8 cellular contexts compared by ENCODE assay signal in the genomic region with DNA sequence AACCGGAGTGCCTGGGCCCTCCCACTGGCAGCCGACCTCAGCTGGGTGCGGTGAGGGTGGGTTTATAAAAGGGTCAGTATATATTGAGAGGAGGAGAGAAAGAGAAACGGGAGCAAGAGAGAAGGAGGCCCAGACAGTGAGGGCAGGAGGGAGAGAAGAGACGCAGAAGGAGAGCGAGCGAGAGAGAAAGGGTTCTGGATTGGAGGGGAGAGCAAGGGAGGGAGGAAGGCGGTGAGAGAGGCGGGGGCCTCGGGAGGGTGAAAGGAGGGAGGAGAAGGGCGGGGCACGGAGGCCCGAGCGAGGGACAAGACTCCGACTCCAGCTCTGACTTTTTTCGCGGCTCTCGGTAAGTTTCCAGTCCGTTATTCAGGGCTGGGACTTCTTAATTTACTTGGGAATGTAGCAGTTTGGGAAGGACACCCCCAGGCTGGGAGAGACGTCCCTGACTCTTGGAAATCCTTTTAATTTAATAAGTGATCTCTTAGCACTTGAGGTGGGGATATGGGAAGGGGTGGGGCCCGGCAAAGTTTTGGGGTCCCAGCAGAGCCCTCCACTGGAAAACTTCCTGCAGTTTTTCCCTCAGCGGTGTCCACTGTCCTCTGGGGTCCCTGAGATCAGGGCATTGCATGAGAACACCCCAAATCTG. TPM values are rescaled to one million over a fixed set of nuclear protein-coding genes. Genes with fewer than 3 reads are reported as not detected.
DNase-seq lines count a peak whose midpoint lies in the region; TF ChIP-seq lines count a peak whose summit lies in the region.

A gene with protein sequence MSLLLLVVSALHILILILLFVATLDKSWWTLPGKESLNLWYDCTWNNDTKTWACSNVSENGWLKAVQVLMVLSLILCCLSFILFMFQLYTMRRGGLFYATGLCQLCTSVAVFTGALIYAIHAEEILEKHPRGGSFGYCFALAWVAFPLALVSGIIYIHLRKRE (plus strand): TSS at position 288 of the 646 bp plus-strand sequence. CDS start 1,293 bp downstream, outside the sequence.

- peak within 1 kb of the TSS; percentile 63 for H3K9ac ChIP-seq in mesendoderm (ENCODE audit: low read length)

- no peak within 1 kb of the TSS for H2BK5ac ChIP-seq in mesendoderm (ENCODE audit: low read length)

- intact Hi-C loops in activated CD4-positive, alpha-beta memory T cell treated with anti-CD3 and anti-CD28 coated beads for 36 hours (cut with micrococcal nuclease): loop anchor here (10.0 kb wide), 3 partner anchors 259 to 811 kb away; partner anchors contain the start of genes NAPA and PPP1R15A

- H3K4me1 Mint-ChIP-seq in activated CD4-positive, alpha-beta memory T cell treated with anti-CD3 and anti-CD28 coated beads for 36 hours (ENCODE audit: low read depth): peaks cover 75% of the 10 kb centered on the region

- no peaks in the 10 kb centered on the region for H3K9me3 ChIP-seq in ectodermal cell (ENCODE audit: control insufficient read depth, low read length)

- WGBS in ectodermal cell, 2 experiments: 4 to 5% methylated on average over 22 of the region's 22 CpGs
- no CpG with 5 or more reads among the region's 22 CpGs for WGBS in mesendoderm (ENCODE audit: extremely low coverage, insufficient coverage, low lambda C conversion rate)

- CTCF ChIA-PET in GM10248 (lab: Yijun Ruan, JAX): interaction anchor here (1.6 to 14.9 kb wide), 2 partner anchors 8 to 11 kb away, joined by 7 to 248 read pairs; no protein-coding TSS in a partner anchor
- CTCF ChIA-PET in activated CD4-positive, alpha-beta memory T cell treated with anti-CD3 and anti-CD28 coated beads for 36 hours (lab: Charles Lee): interaction anchor here (0.6 to 13.7 kb wide), 6 partner anchors 9 to 841 kb away, joined by 3 to 354 read pairs (median 3); partner anchors contain the start of gene KPTN

- H3K79me2 ChIP-seq in mesendoderm (ENCODE audit: control insufficient read depth, insufficient read depth, low read length): no peaks in the 10 kb centered on the region

- DNase-seq in GM10248 (ENCODE audit: extremely low spot score) (peak; percentile 73), NCI-H226 (peak; percentile 92), mesendoderm (peak; percentile 93), cerebellum (ENCODE audit: low spot score) (no peak), SHP77 (lab: John Stamatoyannopoulos, UW) (no peak)
- peak; percentile 94 for DNase-seq in activated CD4-positive, alpha-beta memory T cell treated with anti-CD3 and anti-CD28 coated beads for 36 hours
- DNase-seq in stimulated activated CD8-positive, alpha-beta memory T cell treated with anti-CD3 and anti-CD28 coated beads, Interleukin-15, amount 100 ng/mL, for 48 hours (ENCODE audit: low read depth in 2 of 2): peak; percentile 78 to 81

- H3K27me3 ChIP-seq in ectodermal cell (ENCODE audit: control insufficient read depth, insufficient read depth, low read length, poor library complexity, severe bottlenecking) (peaks cover 5% of the 10 kb centered on the region), mesendoderm (ENCODE audit: insufficient read depth, low read length, poor library complexity) (no peaks in the 10 kb centered on the region)

- no peak within 1 kb of the TSS for H4K5ac ChIP-seq in mesendoderm (ENCODE audit: low read length)

- peak within 1 kb of the TSS; percentile 95 for H3K18ac ChIP-seq in mesendoderm (ENCODE audit: low read length)

- POLR2A ChIA-PET in GM10248 (lab: Yijun Ruan, JAX): interaction anchor here (0.5 kb wide), 1 partner anchor 284 kb away, joined by 7 read pairs; no protein-coding TSS in a partner anchor
- POLR2A ChIA-PET in activated CD4-positive, alpha-beta memory T cell treated with anti-CD3 and anti-CD28 coated beads for 36 hours (lab: Charles Lee): interaction anchor here (1.1 to 5.8 kb wide), 2 partner anchors 8 to 38 kb away, joined by 3 to 41 read pairs; no protein-coding TSS in a partner anchor

- peaks cover 35% of the 10 kb centered on the region for H3K36me3 Mint-ChIP-seq in activated CD4-positive, alpha-beta memory T cell treated with anti-CD3 and anti-CD28 coated beads for 36 hours

- peak within 1 kb of the TSS; percentile 78 for H2BK120ac ChIP-seq in mesendoderm (ENCODE audit: low read depth, low read length)

- H3K4me2 ChIP-seq in mesendoderm (ENCODE audit: low read length): peak within 1 kb of the TSS; percentile 66

- H3K4me3 ChIP-seq in ectodermal cell (ENCODE audit: insufficient read depth, low read depth, low read length) (peak within 1 kb of the TSS; percentile 45), mesendoderm (ENCODE audit: low read length) (peak within 1 kb of the TSS; percentile 12)

- H3K4ac ChIP-seq in mesendoderm (ENCODE audit: low read depth, low read length): peak within 1 kb of the TSS; percentile 96

- H3K56ac ChIP-seq in mesendoderm (ENCODE audit: low read length): peak within 1 kb of the TSS; percentile 82

- H3K4me3 Mint-ChIP-seq in activated CD4-positive, alpha-beta memory T cell treated with anti-CD3 and anti-CD28 coated beads for 36 hours: peak within 1 kb of the TSS; percentile 82

- H3K9me3 Mint-ChIP-seq in activated CD4-positive, alpha-beta memory T cell treated with anti-CD3 and anti-CD28 coated beads for 36 hours: peaks cover 2% of the 10 kb centered on the region

- H3K79me1 ChIP-seq in mesendoderm (ENCODE audit: low read length): no peaks in the 10 kb centered on the region

- H2BK15ac ChIP-seq in mesendoderm (replicated peaks; ENCODE audit: low read depth): no peak within 1 kb of the TSS

- no peak within 1 kb of the TSS for H2AK5ac ChIP-seq in mesendoderm (ENCODE audit: low read length)

- H3K27ac Mint-ChIP-seq in activated CD4-positive, alpha-beta memory T cell treated with anti-CD3 and anti-CD28 coated beads for 36 hours: peak within 1 kb of the TSS; percentile 93

- no peak within 1 kb of the TSS for H3K23ac ChIP-seq in mesendoderm (ENCODE audit: low read length)

- no peak for TF ChIP-seq CTCF in GM10248 (IDR thresholded peaks at IDR 0.05; ENCODE audit: control extremely low read depth, extremely low read depth, low read depth, missing control alignments)

- H3K36me3 ChIP-seq in ectodermal cell (ENCODE audit: control insufficient read depth, insufficient read depth, low read length) (no peaks in the 10 kb centered on the region), mesendoderm (ENCODE audit: control insufficient read depth, insufficient read depth, low read length) (no peaks in the 10 kb centered on the region)

- H4K8ac ChIP-seq in mesendoderm (ENCODE audit: low read depth, low read length): peak within 1 kb of the TSS; percentile 95

- H3K27ac ChIP-seq in ectodermal cell (ENCODE audit: insufficient read depth, low read depth, low read length, poor library complexity, severe bottlenecking): no peak within 1 kb of the TSS
- peak within 1 kb of the TSS; percentile 55 for H3K27ac ChIP-seq in mesendoderm (ENCODE audit: low read depth, low read length)

- peaks cover 13% of the 10 kb centered on the region for H3K4me1 ChIP-seq in ectodermal cell (ENCODE audit: control insufficient read depth, insufficient read depth, low read length)
- peaks cover 4% of the 10 kb centered on the region for H3K4me1 ChIP-seq in mesendoderm (ENCODE audit: control insufficient read depth, low read depth, low read length)

- H3K27me3 Mint-ChIP-seq in activated CD4-positive, alpha-beta memory T cell treated with anti-CD3 and anti-CD28 coated beads for 36 hours: no peaks in the 10 kb centered on the region

RNA-seq across cellular contexts. Expression of the gene that starts here (rescaled TPM):
- total RNA-seq in activated CD4-positive, alpha-beta memory T cell treated with anti-CD3 and anti-CD28 coated beads for 36 hours: 100 to 1,000 TPM; 168 to 179 TPM
- polyA plus RNA-seq in ectodermal cell (2013, experiment 1 of 4): 50.1 TPM
- 39.3 TPM for polyA plus RNA-seq in ectodermal cell (2013, experiment 2 of 4)
- 34.5 TPM for polyA plus RNA-seq in ectodermal cell (2013, experiment 3 of 4)
- 36.3 TPM for polyA plus RNA-seq in ectodermal cell (2013, experiment 4 of 4)
- polyA plus RNA-seq in mesendoderm (2013, experiment 1 of 2): 19.6 TPM
- polyA plus RNA-seq in mesendoderm (2013, experiment 2 of 2): 22.3 TPM
- 6.8 TPM for total RNA-seq in cerebellum

Comparison
In these comparisons a context has a peak if more than half of its experiments do, and no peak if none do; other contexts are left out.
1. RNA of the gene that starts here (total RNA-seq): 168 to 179 TPM in activated CD4-positive, alpha-beta memory T cell treated with anti-CD3 and anti-CD28 coated beads for 36 hours; 6.8 TPM in cerebellum (single experiment); every median in the first group is over 10 times any median in the second.
2. DNase-seq: peak in GM10248 (single experiment), NCI-H226 (single experiment), activated CD4-positive, alpha-beta memory T cell treated with anti-CD3 and anti-CD28 coated beads for 36 hours (single experiment), mesendoderm (single experiment) and stimulated activated CD8-positive, alpha-beta memory T cell treated with anti-CD3 and anti-CD28 coated beads, Interleukin-15, amount 100 ng/mL, for 48 hours (2 of 2); none in cerebellum (single experiment) and SHP77 (0 of 2).